8 cellular contexts compared by ENCODE assay signal in the genomic region with DNA sequence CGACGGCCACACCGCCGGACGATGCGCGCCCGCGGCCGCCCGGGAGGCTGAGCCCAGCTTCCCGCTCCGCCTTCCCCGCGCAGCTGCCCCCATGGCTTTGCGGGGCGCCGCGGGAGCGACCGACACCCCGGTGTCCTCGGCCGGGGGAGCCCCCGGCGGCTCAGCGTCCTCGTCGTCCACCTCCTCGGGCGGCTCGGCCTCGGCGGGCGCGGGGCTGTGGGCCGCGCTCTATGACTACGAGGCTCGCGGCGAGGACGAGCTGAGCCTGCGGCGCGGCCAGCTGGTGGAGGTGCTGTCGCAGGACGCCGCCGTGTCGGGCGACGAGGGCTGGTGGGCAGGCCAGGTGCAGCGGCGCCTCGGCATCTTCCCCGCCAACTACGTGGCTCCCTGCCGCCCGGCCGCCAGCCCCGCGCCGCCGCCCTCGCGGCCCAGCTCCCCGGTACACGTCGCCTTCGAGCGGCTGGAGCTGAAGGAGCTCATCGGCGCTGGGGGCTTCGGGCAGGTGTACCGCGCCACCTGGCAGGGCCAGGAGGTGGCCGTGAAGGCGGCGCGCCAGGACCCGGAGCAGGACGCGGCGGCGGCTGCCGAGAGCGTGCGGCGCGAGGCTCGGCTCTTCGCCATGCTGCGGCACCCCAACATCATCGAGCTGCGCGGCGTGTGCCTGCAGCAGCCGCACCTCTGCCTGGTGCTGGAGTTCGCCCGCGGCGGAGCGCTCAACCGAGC. TPM values are rescaled to one million over a fixed set of nuclear protein-coding genes. Genes with fewer than 3 reads are reported as not detected.
DNase-seq lines count a peak whose midpoint lies in the region; ATAC-seq and TF ChIP-seq lines count a peak whose summit lies in the region.

No MANE protein-coding gene starts in this region.

- intact Hi-C loops in activated CD4-positive, alpha-beta T cell treated with anti-CD3 and anti-CD28 coated beads, Interleukin-2, amount 10 ng/mL, durations not matched to agents 24 days and 14 days (cut with micrococcal nuclease), result loop anchor here (5.0 kb wide), 2 partner anchors 36 to 376 kb away; partner anchors contain the start of gene NTPCR

- H3K4me1 Mint-ChIP-seq in activated CD4-positive, alpha-beta T cell treated with anti-CD3 and anti-CD28 coated beads, Interleukin-2, amount 10 ng/mL, durations not matched to agents 24 days and 14 days, result peaks cover 7% of the 10 kb centered on the region
- peaks cover 5 to 17% (median 9%) of the 10 kb centered on the region in 4 donors for H3K4me1 Mint-ChIP-seq in naive thymus-derived CD8-positive, alpha-beta T cell

- H3K4me3 ChIP-seq in DOHH2 (ENCODE audit: low read length) (peak overlapping the region; percentile 77), epithelial cell of esophagus (ENCODE audit: low read length) (peak overlapping the region; percentile 76), urinary bladder (ENCODE audit: low read depth, low read length) (peak overlapping the region; percentile 59)

- H3K9me3 ChIP-seq in DOHH2 (ENCODE audit: control insufficient read depth, insufficient read depth, low read length), result no peaks in the 10 kb centered on the region

- peaks cover 4% of the 10 kb centered on the region; the same call in 1 of the 2 replicates for H3F3A ChIP-seq in DOHH2 (ENCODE audit: control insufficient read depth, insufficient read depth)

- no peaks in the 10 kb centered on the region for H3K79me2 ChIP-seq in DOHH2 (ENCODE audit: control insufficient read depth, low read length)

- peak overlapping the region; percentile 84 for H3K4me2 ChIP-seq in DOHH2 (ENCODE audit: low read length)

- 0 out of 2 replicates have a peak, but pooled peaks cover 2% of the 10 kb centered on the region for H4K20me1 ChIP-seq in DOHH2 (ENCODE audit: control insufficient read depth, insufficient read depth, low read depth, low read length)

- no peak for TF ChIP-seq CTCF in DOHH2 (IDR thresholded peaks at IDR 0.05; ENCODE audit: low read depth, low read length, poor library complexity, severe bottlenecking)
- TF ChIP-seq CTCF in epithelial cell of esophagus (IDR thresholded peaks at IDR 0.05; ENCODE audit: insufficient read depth, low read depth, low read length, missing control alignments), result no peak

- DNase-seq in HT-29 (ENCODE audit: low spot score) (peak; percentile 59), epithelial cell of esophagus (ENCODE audit: low read depth) (peak; percentile 54), SKM-1 (lab: John Stamatoyannopoulos, UW; ENCODE audit: unreplicated experiment) (no peak)
- peak; percentile 77 for DNase-seq in activated CD4-positive, alpha-beta T cell treated with anti-CD3 and anti-CD28 coated beads, Interleukin-2, amount 10 ng/mL, durations not matched to agents 24 days and 14 days
- DNase-seq in naive thymus-derived CD8-positive, alpha-beta T cell, result peak in 9 of 10 donors; percentile 5 to 39 (median 23)

- no peaks in the 10 kb centered on the region for H3K36me3 Mint-ChIP-seq in activated CD4-positive, alpha-beta T cell treated with anti-CD3 and anti-CD28 coated beads, Interleukin-2, amount 10 ng/mL, durations not matched to agents 24 days and 14 days (ENCODE audit: low read depth)
- no peaks in the 10 kb centered on the region for H3K36me3 Mint-ChIP-seq in naive thymus-derived CD8-positive, alpha-beta T cell

- peaks cover 31% of the 10 kb centered on the region for H3K27me3 ChIP-seq in DOHH2 (ENCODE audit: control insufficient read depth, low read length)

- H3K4me3 Mint-ChIP-seq in activated CD4-positive, alpha-beta T cell treated with anti-CD3 and anti-CD28 coated beads, Interleukin-2, amount 10 ng/mL, durations not matched to agents 24 days and 14 days, result peak overlapping the region; percentile 50
- H3K4me3 Mint-ChIP-seq in naive thymus-derived CD8-positive, alpha-beta T cell, result peak overlapping the region in 5 of 10 donors; percentile 45 to 81 (median 51)

- H3K4me1 ChIP-seq in DOHH2 (ENCODE audit: control insufficient read depth, low read length) (peaks cover 14% of the 10 kb centered on the region), urinary bladder (ENCODE audit: insufficient read depth) (no peaks in the 10 kb centered on the region)

- H3K9me2 ChIP-seq in DOHH2 (replicated peaks; ENCODE audit: control insufficient read depth, low read length), result no peaks in the 10 kb centered on the region

- POLR2A ChIA-PET in naive thymus-derived CD8-positive, alpha-beta T cell (lab: Charles Lee), result interaction anchor here (0.6 to 0.7 kb wide), 2 partner anchors 12 to 33 kb away, joined by 3 read pairs; partner anchors contain the start of gene PCNX2

- H3K36me3 ChIP-seq in DOHH2 (ENCODE audit: control insufficient read depth, low read length) (no peaks in the 10 kb centered on the region), urinary bladder (ENCODE audit: insufficient read depth) (no peaks in the 10 kb centered on the region)

- peaks cover 40% of the 10 kb centered on the region for H3K27me3 Mint-ChIP-seq in activated CD4-positive, alpha-beta T cell treated with anti-CD3 and anti-CD28 coated beads, Interleukin-2, amount 10 ng/mL, durations not matched to agents 24 days and 14 days
- H3K27me3 Mint-ChIP-seq in naive thymus-derived CD8-positive, alpha-beta T cell, result peaks cover 7 to 14% (median 11%) of the 10 kb centered on the region in 5 donors

- H3K27ac ChIP-seq in DOHH2 (ENCODE audit: low read depth, low read length) (no peak overlapping the region), urinary bladder (ENCODE audit: low read depth) (no peak overlapping the region)

- WGBS in urinary bladder, result under 1% methylated on average over 105 of the region's 105 CpGs

- ATAC-seq in GM21367 (IDR thresholded peaks at IDR 0.05; ENCODE audit: unreplicated experiment), result peak; percentile 13
- peak; percentile 28 to 31 for ATAC-seq in naive thymus-derived CD8-positive, alpha-beta T cell

- H3K9me3 Mint-ChIP-seq in activated CD4-positive, alpha-beta T cell treated with anti-CD3 and anti-CD28 coated beads, Interleukin-2, amount 10 ng/mL, durations not matched to agents 24 days and 14 days, result no peaks in the 10 kb centered on the region
- H3K9me3 Mint-ChIP-seq in naive thymus-derived CD8-positive, alpha-beta T cell, result no peaks in the 10 kb centered on the region

- H3K27ac Mint-ChIP-seq in activated CD4-positive, alpha-beta T cell treated with anti-CD3 and anti-CD28 coated beads, Interleukin-2, amount 10 ng/mL, durations not matched to agents 24 days and 14 days, result no peak overlapping the region
- no peak overlapping the region for H3K27ac Mint-ChIP-seq in naive thymus-derived CD8-positive, alpha-beta T cell

RNA-seq across cellular contexts. Expression of gene MAP3K21, which starts 0.6 kb away (rescaled TPM):
- total RNA-seq in HT-29 (2014; rRNA removed; shearing (Covaris generic)), result 10.1 and 10.8 TPM in 2 replicates
- 1.5 and 1.6 TPM in 2 replicates for total RNA-seq in activated CD4-positive, alpha-beta T cell treated with anti-CD3 and anti-CD28 coated beads, Interleukin-2, amount 10 ng/mL, durations not matched to agents 24 days and 14 days
- total RNA-seq in naive thymus-derived CD8-positive, alpha-beta T cell, result 1 to 10 TPM; 1.0 to 1.4 TPM
- polyA plus RNA-seq in naive thymus-derived CD8-positive, alpha-beta T cell, result under 1 TPM; 0.06 to 0.27 (median 0.06) TPM
- 2.6 TPM for total RNA-seq in urinary bladder
- 0.44 TPM for polyA plus RNA-seq in urinary bladder

RNA-seq across cellular contexts. Expression of gene PCNX2, which starts 32.6 kb away (rescaled TPM):
- total RNA-seq in HT-29 (2014; rRNA removed; shearing (Covaris generic)), result 11.8 and 20.2 TPM in 2 replicates
- 25.0 and 29.5 TPM in 2 replicates for total RNA-seq in activated CD4-positive, alpha-beta T cell treated with anti-CD3 and anti-CD28 coated beads, Interleukin-2, amount 10 ng/mL, durations not matched to agents 24 days and 14 days
- total RNA-seq in naive thymus-derived CD8-positive, alpha-beta T cell, result 10 to 100 TPM; 53.1 to 54.8 TPM
- polyA plus RNA-seq in naive thymus-derived CD8-positive, alpha-beta T cell, result 1 to 10 TPM; 2.2 to 6.9 (median 3.2) TPM
- 36.9 TPM for total RNA-seq in urinary bladder
- polyA plus RNA-seq in urinary bladder, result 5.2 TPM
